In genomic region chr4:163251204-163251603, GRCh38 we compare ENCODE assay signal across 13 cellular contexts.
DNase-seq lines count a peak whose midpoint lies in the region; ATAC-seq lines count a peak whose summit lies in the region.
"Had no signal": no experiment of that assay in that cellular context is flagged by ENCODE, and none has a peak within 500 bp of the region (broad histone marks: within the 10 kb centered on the region; RNA-seq: fewer than 3 reads in every experiment).

No MANE protein-coding gene starts in this region.

- H3K9me3 Mint-ChIP-seq in immature natural killer cell = peaks cover 0 to 4% (median 0%) of the 10 kb centered on the region in 6 donors

- no peaks in the 10 kb centered on the region for H3K4me1 Mint-ChIP-seq in immature natural killer cell
- H3K4me1 Mint-ChIP-seq: nephron had no signal

- no peaks in the 10 kb centered on the region for H3K36me3 Mint-ChIP-seq in immature natural killer cell
- H3K36me3 Mint-ChIP-seq: activated naive CD8-positive, alpha-beta T cell had no signal

- ATAC-seq in HG03378 (IDR thresholded peaks at IDR 0.05; ENCODE audit: unreplicated experiment) (no peak), GM21367 (IDR thresholded peaks at IDR 0.05; ENCODE audit: unreplicated experiment) (no peak)

- H3K27me3 Mint-ChIP-seq in immature natural killer cell (ENCODE audit: low read depth in 3 of 3) = peaks cover 0 to 4% (median 0%) of the 10 kb centered on the region in 3 donors

- H3K27ac Mint-ChIP-seq in immature natural killer cell = no peak overlapping the region
- H3K27ac Mint-ChIP-seq: activated naive CD8-positive, alpha-beta T cell; nephron had no signal

- no peak overlapping the region for H3K4me3 Mint-ChIP-seq in immature natural killer cell
- H3K4me3 Mint-ChIP-seq: activated naive CD8-positive, alpha-beta T cell; nephron had no signal

- DNase-seq in ELF-1 (ENCODE audit: low read depth, low spot score) (peak; percentile 10), HT-29 (ENCODE audit: low spot score) (peak; percentile 20), SHP77 treated with DMSO at 0.1 percent for 48 hours (lab: John Stamatoyannopoulos, UW) (peak; percentile 9), iPS-NIHi7 (ENCODE audit: extremely low spot score) (peak; percentile 52), immature natural killer cell (no peak)
- no peak for DNase-seq in activated T-cell treated with anti-CD3 and anti-CD28 coated beads, Interleukin-2, amount 50 U/mL, for 48 hours
- DNase-seq: cortex of kidney, kidney glomerular epithelial cell, T-helper 9 cell had no signal

Comparison
In these comparisons a context has a peak if more than half of its experiments do, and no peak if none do; other contexts are left out.
1. DNase-seq: peak in ELF-1 (single experiment), HT-29 (single experiment), SHP77 treated with DMSO at 0.1 percent for 48 hours (single experiment) and iPS-NIHi7 (single experiment); none in immature natural killer cell (0 of 3) and activated T-cell treated with anti-CD3 and anti-CD28 coated beads, Interleukin-2, amount 50 U/mL, for 48 hours (0 of 2).